In the genomic region with DNA sequence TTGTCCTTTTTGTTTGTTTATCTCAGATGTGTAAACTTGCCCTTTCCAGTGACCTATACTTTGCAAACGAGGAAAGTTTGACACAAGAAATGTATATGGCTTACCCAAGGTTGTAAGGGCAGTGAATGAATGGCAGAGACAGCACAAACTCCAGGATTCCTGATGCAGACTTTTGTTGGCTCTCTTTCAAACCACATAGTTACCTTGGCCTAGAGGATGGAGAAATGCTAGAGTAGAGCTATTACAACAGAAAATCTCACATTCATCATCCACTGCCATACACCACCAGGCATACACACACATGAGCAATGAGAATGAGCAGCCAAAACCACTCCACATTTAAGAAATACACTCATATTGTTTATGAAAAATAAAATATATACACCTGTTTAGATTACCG, we compare ENCODE assay signal across 20 cellular contexts.
DNase-seq lines count a peak whose midpoint lies in the region; ATAC-seq, FAIRE-seq and TF ChIP-seq lines count a peak whose summit lies in the region.
"Had no signal": no experiment of that assay in that cellular context is flagged by ENCODE, and none has a peak within 500 bp of the region (broad histone marks: within the 10 kb centered on the region; RNA-seq: fewer than 3 reads in every experiment).

No MANE protein-coding gene starts in this region.

- H3K27me3 ChIP-seq in WERI-Rb-1 (ENCODE audit: insufficient read depth, low read depth, severe bottlenecking), result no peaks in the 10 kb centered on the region
- H3K27me3 ChIP-seq: BLaER1 treated with 17β-estradiol and CSF1 and Interleukin-3, amounts not matched to agents 10 nM and 100 nM had no signal

- no peak for TF ChIP-seq CTCF in WERI-Rb-1 (IDR thresholded peaks at IDR 0.05; ENCODE audit: low read depth, low read length)

- no peaks in the 10 kb centered on the region for H3K9me3 ChIP-seq in WERI-Rb-1 (ENCODE audit: severe bottlenecking)
- H3K9me3 ChIP-seq: BLaER1 treated with 17β-estradiol and CSF1 and Interleukin-3, amounts not matched to agents 10 nM and 100 nM had no signal

- no peaks in the 10 kb centered on the region for H3K36me3 ChIP-seq in WERI-Rb-1
- H3K36me3 ChIP-seq: BLaER1 treated with 17β-estradiol and CSF1 and Interleukin-3, amounts not matched to agents 10 nM and 100 nM had no signal

- DNase-seq in Ammon's horn (ENCODE audit: low spot score) (peak; percentile 12), astrocyte of the hippocampus (ENCODE audit: low read depth, low spot score) (peak; percentile 65), glomerular visceral epithelial cell (ENCODE audit: extremely low spot score) (peak; percentile 4), midbrain (lab: John Stamatoyannopoulos, UW) (peak; percentile 27), dedifferentiated amniotic fluid mesenchymal stem cell (ENCODE audit: extremely low spot score) (no peak), HTR-8/SVneo (ENCODE audit: insufficient read length, low spot score) (no peak), WERI-Rb-1 (no peak)
- DNase-seq: 8988T; AML-193; Calu3; CD4-positive, CD25-positive, alpha-beta regulatory T cell; DMS 273 treated with DMSO at 0.1 percent for 48 hours; GM23248 had no signal

- H3K27ac ChIP-seq in WERI-Rb-1, result no peak overlapping the region
- H3K27ac ChIP-seq: BLaER1 treated with 17β-estradiol and CSF1 and Interleukin-3, amounts not matched to agents 10 nM and 100 nM; GM23248 had no signal

- FAIRE-seq in HTR-8/SVneo (lab: Jason Lieb, UNC), result no peak
- FAIRE-seq: G401.6, GM12892, GM19239, H54 had no signal

- ATAC-seq in HG02798 (IDR thresholded peaks at IDR 0.05; ENCODE audit: poor library complexity, unreplicated experiment), result no peak
- ATAC-seq: HCT116 had no signal

- H3K4me3 ChIP-seq in WERI-Rb-1 (ENCODE audit: low read depth, low read length), result no peak overlapping the region
- H3K4me3 ChIP-seq: BLaER1 treated with 17β-estradiol and CSF1 and Interleukin-3, amounts not matched to agents 10 nM and 100 nM; GM23248 had no signal

Comparison
In these comparisons a context has a peak if more than half of its experiments do, and no peak if none do; other contexts are left out.
1. DNase-seq: peak in Ammon's horn (single experiment), astrocyte of the hippocampus (single experiment), glomerular visceral epithelial cell (single experiment) and midbrain (single experiment); none in dedifferentiated amniotic fluid mesenchymal stem cell (single experiment), HTR-8/SVneo (single experiment) and WERI-Rb-1 (single experiment).